17 cellular contexts compared by ENCODE assay signal in the genomic region with DNA sequence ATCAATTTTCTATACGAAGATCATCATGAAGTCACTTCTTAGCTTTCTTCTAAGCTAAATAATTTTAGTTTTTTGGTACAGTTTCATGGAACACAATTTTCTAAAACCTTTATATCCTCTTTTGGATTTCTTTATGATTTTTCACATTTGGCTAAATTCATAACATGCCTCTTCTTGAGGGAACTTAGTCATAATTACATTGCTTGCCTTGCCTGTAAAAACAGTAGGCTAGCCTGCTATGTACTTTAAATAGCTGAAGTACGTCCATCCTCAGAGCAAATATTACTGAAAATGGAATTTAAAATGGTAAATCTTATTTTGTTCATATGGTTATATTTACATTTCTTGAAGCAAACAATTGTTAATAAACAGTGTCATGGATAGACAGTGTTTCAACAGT.
DNase-seq lines count a peak whose midpoint lies in the region; ATAC-seq and TF ChIP-seq lines count a peak whose summit lies in the region.
"Had no signal": no experiment of that assay in that cellular context is flagged by ENCODE, and none has a peak within 500 bp of the region (broad histone marks: within the 10 kb centered on the region; RNA-seq: fewer than 3 reads in every experiment).

No MANE protein-coding gene starts in this region.

- no peak overlapping the region for H3K27ac Mint-ChIP-seq in HFFc6
- no peak overlapping the region for H3K27ac Mint-ChIP-seq in effector memory CD8-positive, alpha-beta T cell
- H3K27ac Mint-ChIP-seq: CD8-positive, alpha-beta memory T cell had no signal

- TF ChIP-seq CTCF in HFFc6 (IDR thresholded peaks at IDR 0.05), result no peak
- TF ChIP-seq CTCF in brain microvascular endothelial cell (IDR thresholded peaks at IDR 0.05; ENCODE audit: low read depth, low read length, missing control alignments), result no peak
- TF ChIP-seq CTCF in fibroblast of the aortic adventitia (IDR thresholded peaks at IDR 0.05; ENCODE audit: insufficient read depth, low read length), result no peak

- H3K27me3 ChIP-seq in brain microvascular endothelial cell (replicated peaks), result no peaks in the 10 kb centered on the region
- H3K27me3 ChIP-seq: BLaER1 had no signal

- H3K4me1 Mint-ChIP-seq in HFFc6 (ENCODE audit: low read depth), result peaks cover 25% of the 10 kb centered on the region
- H3K4me1 Mint-ChIP-seq in effector memory CD8-positive, alpha-beta T cell (ENCODE audit: low read depth in 2 of 2), result no peaks in the 10 kb centered on the region
- H3K4me1 Mint-ChIP-seq: CD8-positive, alpha-beta memory T cell had no signal

- no peaks in the 10 kb centered on the region for H3K36me3 ChIP-seq in brain microvascular endothelial cell (replicated peaks)

- no peaks in the 10 kb centered on the region for H3K27me3 Mint-ChIP-seq in HFFc6 (ENCODE audit: insufficient read depth)
- no peaks in the 10 kb centered on the region for H3K27me3 Mint-ChIP-seq in effector memory CD8-positive, alpha-beta T cell
- H3K27me3 Mint-ChIP-seq: CD8-positive, alpha-beta memory T cell had no signal

- DNase-seq in HFFc6 (peak; percentile 5), brain microvascular endothelial cell (no peak), fibroblast of the aortic adventitia (ENCODE audit: low read depth) (peak; percentile 6), AG20443 (ENCODE audit: low spot score) (no peak)
- no peak for DNase-seq in effector memory CD8-positive, alpha-beta T cell
- DNase-seq: CD8-positive, alpha-beta memory T cell; EL; KBM-7; NCI-H1105; NCI-H1694 treated with DMSO at 0.1 percent for 48 hours; NCI-H446 treated with DMSO at 0.1 percent for 48 hours; NCI-H748 treated with DMSO at 0.1 percent for 48 hours; PC-3 had no signal

- H3K27ac ChIP-seq in brain microvascular endothelial cell, result peak overlapping the region; percentile 41
- H3K27ac ChIP-seq: BLaER1, HL-60 had no signal

- ATAC-seq in HG03442 (IDR thresholded peaks at IDR 0.05; ENCODE audit: unreplicated experiment) (no peak), GM21576 (IDR thresholded peaks at IDR 0.05; ENCODE audit: unreplicated experiment) (no peak)
- no peak for ATAC-seq in effector memory CD8-positive, alpha-beta T cell (replicated peaks)
- ATAC-seq: PC-3 had no signal

- no peak overlapping the region for H3K4me3 ChIP-seq in brain microvascular endothelial cell (ENCODE audit: low read depth, low read length)
- H3K4me3 ChIP-seq in fibroblast of the aortic adventitia (ENCODE audit: low read depth, low read length), result no peak overlapping the region
- H3K4me3 ChIP-seq: BLaER1 had no signal

- in situ Hi-C loops in brain microvascular endothelial cell (cut with HindIII; ENCODE audit: low pct_ligation_motif_present, low sequenced_read_pairs), result no loop called here

- peaks cover 23% of the 10 kb centered on the region for H3K36me3 Mint-ChIP-seq in HFFc6 (ENCODE audit: low read depth)
- peaks cover 5% of the 10 kb centered on the region for H3K36me3 Mint-ChIP-seq in effector memory CD8-positive, alpha-beta T cell (ENCODE audit: insufficient read depth)

- H3K9me3 Mint-ChIP-seq in HFFc6, result no peaks in the 10 kb centered on the region
- H3K9me3 Mint-ChIP-seq in effector memory CD8-positive, alpha-beta T cell, result no peaks in the 10 kb centered on the region
- H3K9me3 Mint-ChIP-seq: CD8-positive, alpha-beta memory T cell had no signal

- H3K4me3 Mint-ChIP-seq in HFFc6, result 0 out of 2 replicates have a peak overlapping the region, but pooled peaks have one; percentile 15
- no peak overlapping the region for H3K4me3 Mint-ChIP-seq in effector memory CD8-positive, alpha-beta T cell
- H3K4me3 Mint-ChIP-seq: CD8-positive, alpha-beta memory T cell had no signal

Comparison
In these comparisons a context has a peak if more than half of its experiments do, and no peak if none do; other contexts are left out.
1. DNase-seq: peak in HFFc6 (single experiment) and fibroblast of the aortic adventitia (single experiment); none in brain microvascular endothelial cell (single experiment), effector memory CD8-positive, alpha-beta T cell (0 of 3) and AG20443 (single experiment).